In genomic region chr19:3655402-3656072, GRCh38 we compare ENCODE assay signal across 9 cellular contexts. TPM values are rescaled to one million over a fixed set of nuclear protein-coding genes. Genes with fewer than 3 reads are reported as not detected.
DNase-seq lines count a peak whose midpoint lies in the region; ATAC-seq and TF ChIP-seq lines count a peak whose summit lies in the region.
"Had no signal": no experiment of that assay in that cellular context is flagged by ENCODE, and none has a peak within 500 bp of the region (broad histone marks: within the 10 kb centered on the region; RNA-seq: fewer than 3 reads in every experiment).

No MANE protein-coding gene starts in this region.

- H3K4me2 ChIP-seq in GM23248 (ENCODE audit: unreplicated experiment) = peak overlapping the region; percentile 56

- WGBS in GM23248 (ENCODE audit: low coverage in 1 of 2, low lambda C conversion rate in 2 of 2, missing lambda C conversion rate in 2 of 2), 2 experiments = 49 to 58% methylated on average over 21 to 23 of the region's 25 CpGs

- no peaks in the 10 kb centered on the region; the same call in 1 of the 2 replicates for H3K36me3 ChIP-seq in GM23248 (ENCODE audit: low read depth)

- H2AFZ ChIP-seq in GM23248 = peak overlapping the region; percentile 73

- peak overlapping the region; percentile 87 for H3K27ac ChIP-seq in GM23248
- H3K27ac ChIP-seq in RWPE1 = peak overlapping the region; percentile 80

- in situ Hi-C loops in GM23248 (cut with MboI) = no loop called here

- ATAC-seq in stimulated activated effector memory CD8-positive, alpha-beta T cell treated with anti-CD3 and anti-CD28 coated beads, Interleukin-12 subunit alpha, Interleukin-12 subunit beta, amount 100 ng/mL, for 72 hours = peak; percentile 4
- no peak for ATAC-seq in GM21528 (IDR thresholded peaks at IDR 0.05; ENCODE audit: low FRiP score, unreplicated experiment)
- ATAC-seq: Panc1 had no signal

- H3K4me3 Mint-ChIP-seq in stimulated activated effector memory CD8-positive, alpha-beta T cell treated with anti-CD3 and anti-CD28 coated beads, Interleukin-12 subunit alpha, Interleukin-12 subunit beta, amount 100 ng/mL, for 72 hours = no peak overlapping the region
- H3K4me3 Mint-ChIP-seq in activated T-helper 1 cell treated with anti-CD3 and anti-CD28 coated beads, Interleukin-12 subunit alpha, Interleukin-12 subunit beta, Interleukin-2, Interleukin-4 antibody, amounts not matched to agents 30 ng/mL and 10 ng/mL and 1 ng/mL, durations not matched to agents 14 hours and 24 hours and 36 hours = no peak overlapping the region

- no peak overlapping the region for H3K27ac Mint-ChIP-seq in stimulated activated effector memory CD8-positive, alpha-beta T cell treated with anti-CD3 and anti-CD28 coated beads, Interleukin-12 subunit alpha, Interleukin-12 subunit beta, amount 100 ng/mL, for 72 hours
- H3K27ac Mint-ChIP-seq in activated T-helper 1 cell treated with anti-CD3 and anti-CD28 coated beads, Interleukin-12 subunit alpha, Interleukin-12 subunit beta, Interleukin-2, Interleukin-4 antibody, amounts not matched to agents 30 ng/mL and 10 ng/mL and 1 ng/mL, durations not matched to agents 14 hours and 24 hours and 36 hours = no peak overlapping the region

- no peaks in the 10 kb centered on the region for H3K79me2 ChIP-seq in GM23248 (ENCODE audit: insufficient read depth)

- peaks cover 12% of the 10 kb centered on the region for H3K4me1 ChIP-seq in GM23248 (ENCODE audit: insufficient read depth)

- intact Hi-C loops in activated T-helper 1 cell treated with anti-CD3 and anti-CD28 coated beads, Interleukin-12 subunit alpha, Interleukin-12 subunit beta, Interleukin-2, Interleukin-4 antibody, amounts not matched to agents 30 ng/mL and 10 ng/mL and 1 ng/mL, durations not matched to agents 14 hours and 24 hours and 36 hours (cut with micrococcal nuclease) = no loop called here

- peak; percentile 94 for DNase-seq in GM23248
- peak; percentile 93 for DNase-seq in RWPE1 (ENCODE audit: low spot score)
- DNase-seq in fibroblast of the aortic adventitia (ENCODE audit: low read depth) = peak; percentile 74
- no peak for DNase-seq in stimulated activated effector memory CD8-positive, alpha-beta T cell treated with anti-CD3 and anti-CD28 coated beads, Interleukin-12 subunit alpha, Interleukin-12 subunit beta, amount 100 ng/mL, for 72 hours (ENCODE audit: low spot score in 2 of 2)
- DNase-seq in activated T-helper 1 cell treated with anti-CD3 and anti-CD28 coated beads, Interleukin-12 subunit alpha, Interleukin-12 subunit beta, Interleukin-2, Interleukin-4 antibody, amounts not matched to agents 30 ng/mL and 10 ng/mL and 1 ng/mL, durations not matched to agents 14 hours and 24 hours and 36 hours (ENCODE audit: low spot score) = no peak
- no peak for DNase-seq in SHP77 treated with DMSO at 0.1 percent for 48 hours (lab: John Stamatoyannopoulos, UW)
- no peak for DNase-seq in NCI-H146 (lab: John Stamatoyannopoulos, UW)

- no peaks in the 10 kb centered on the region for H3K4me1 Mint-ChIP-seq in stimulated activated effector memory CD8-positive, alpha-beta T cell treated with anti-CD3 and anti-CD28 coated beads, Interleukin-12 subunit alpha, Interleukin-12 subunit beta, amount 100 ng/mL, for 72 hours
- H3K4me1 Mint-ChIP-seq in activated T-helper 1 cell treated with anti-CD3 and anti-CD28 coated beads, Interleukin-12 subunit alpha, Interleukin-12 subunit beta, Interleukin-2, Interleukin-4 antibody, amounts not matched to agents 30 ng/mL and 10 ng/mL and 1 ng/mL, durations not matched to agents 14 hours and 24 hours and 36 hours (ENCODE audit: low read depth) = no peaks in the 10 kb centered on the region

- POLR2A ChIA-PET in RWPE1 (lab: Yijun Ruan, JAX; ENCODE audit: low non-redundant PET) = no interaction called here

- peaks cover 88% of the 10 kb centered on the region for H3K36me3 Mint-ChIP-seq in stimulated activated effector memory CD8-positive, alpha-beta T cell treated with anti-CD3 and anti-CD28 coated beads, Interleukin-12 subunit alpha, Interleukin-12 subunit beta, amount 100 ng/mL, for 72 hours
- peaks cover 6% of the 10 kb centered on the region for H3K36me3 Mint-ChIP-seq in activated T-helper 1 cell treated with anti-CD3 and anti-CD28 coated beads, Interleukin-12 subunit alpha, Interleukin-12 subunit beta, Interleukin-2, Interleukin-4 antibody, amounts not matched to agents 30 ng/mL and 10 ng/mL and 1 ng/mL, durations not matched to agents 14 hours and 24 hours and 36 hours (ENCODE audit: low read depth)

- no peaks in the 10 kb centered on the region for H3K9me2 ChIP-seq in GM23248 (ENCODE audit: insufficient read depth)

- CTCF ChIA-PET in RWPE1 (lab: Yijun Ruan, JAX) = no interaction called here

- H3K27me3 ChIP-seq in GM23248 (replicated peaks; ENCODE audit: insufficient read depth) = no peaks in the 10 kb centered on the region

- TF ChIP-seq CTCF in RWPE1 (conservative IDR thresholded peaks at IDR 0.05; ENCODE audit: low read depth) = no peak
- no peak for TF ChIP-seq CTCF in fibroblast of the aortic adventitia (IDR thresholded peaks at IDR 0.05; ENCODE audit: insufficient read depth, low read length)

- H3K9ac ChIP-seq in GM23248 = peak overlapping the region; percentile 90

- H3K4me3 ChIP-seq in GM23248 = no peak overlapping the region
- H3K4me3 ChIP-seq in fibroblast of the aortic adventitia (ENCODE audit: low read depth, low read length) = no peak overlapping the region

- H3F3A ChIP-seq in GM23248 (ENCODE audit: insufficient read depth) = peaks cover 5% of the 10 kb centered on the region; the same call in 1 of the 2 replicates

- no peaks in the 10 kb centered on the region for H4K20me1 ChIP-seq in GM23248 (ENCODE audit: insufficient read depth)

- H3K9me3 ChIP-seq in GM23248 (ENCODE audit: low read depth) = no peaks in the 10 kb centered on the region

- H3K9me3 Mint-ChIP-seq in stimulated activated effector memory CD8-positive, alpha-beta T cell treated with anti-CD3 and anti-CD28 coated beads, Interleukin-12 subunit alpha, Interleukin-12 subunit beta, amount 100 ng/mL, for 72 hours = no peaks in the 10 kb centered on the region
- no peaks in the 10 kb centered on the region for H3K9me3 Mint-ChIP-seq in activated T-helper 1 cell treated with anti-CD3 and anti-CD28 coated beads, Interleukin-12 subunit alpha, Interleukin-12 subunit beta, Interleukin-2, Interleukin-4 antibody, amounts not matched to agents 30 ng/mL and 10 ng/mL and 1 ng/mL, durations not matched to agents 14 hours and 24 hours and 36 hours

- H3K27me3 Mint-ChIP-seq in activated T-helper 1 cell treated with anti-CD3 and anti-CD28 coated beads, Interleukin-12 subunit alpha, Interleukin-12 subunit beta, Interleukin-2, Interleukin-4 antibody, amounts not matched to agents 30 ng/mL and 10 ng/mL and 1 ng/mL, durations not matched to agents 14 hours and 24 hours and 36 hours (ENCODE audit: insufficient read depth) = no peaks in the 10 kb centered on the region

RNA-seq across cellular contexts. Expression of gene CACTIN, which starts 28.9 kb away (rescaled TPM):
- 29.1 and 39.0 TPM in 2 replicates for total RNA-seq in GM23248 (2014; rRNA removed; shearing (Covaris generic))
- polyA plus RNA-seq in GM23248 (2016; fragmentation: Nextera tagmentation; extraction: Ambion mirVana) = 6.9 and 8.7 TPM in 2 replicates
- total RNA-seq in fibroblast of the aortic adventitia (ENCODE audit: low replicate concordance) = 15.7 and 21.3 TPM in 2 replicates
- total RNA-seq in activated T-helper 1 cell treated with anti-CD3 and anti-CD28 coated beads, Interleukin-12 subunit alpha, Interleukin-12 subunit beta, Interleukin-2, Interleukin-4 antibody, amounts not matched to agents 30 ng/mL and 10 ng/mL and 1 ng/mL, durations not matched to agents 14 hours and 24 hours and 36 hours = 37.2 and 40.8 TPM in 2 replicates

RNA-seq across cellular contexts. Expression of gene PIP5K1C, which starts 44.7 kb away (rescaled TPM):
- 34.0 and 43.1 TPM in 2 replicates for total RNA-seq in GM23248 (2014; rRNA removed; shearing (Covaris generic))
- 31.2 and 33.5 TPM in 2 replicates for polyA plus RNA-seq in GM23248 (2016; fragmentation: Nextera tagmentation; extraction: Ambion mirVana)
- 12.8 and 32.2 TPM in 2 replicates for total RNA-seq in fibroblast of the aortic adventitia (ENCODE audit: low replicate concordance)
- total RNA-seq in activated T-helper 1 cell treated with anti-CD3 and anti-CD28 coated beads, Interleukin-12 subunit alpha, Interleukin-12 subunit beta, Interleukin-2, Interleukin-4 antibody, amounts not matched to agents 30 ng/mL and 10 ng/mL and 1 ng/mL, durations not matched to agents 14 hours and 24 hours and 36 hours = 24.5 and 28.0 TPM in 2 replicates

RNA-seq across cellular contexts. Expression of gene TBXA2R, which starts 48.9 kb away (rescaled TPM):
- 0.76 TPM in 1 of 2 replicates, not detected in the other for total RNA-seq in GM23248 (2014; rRNA removed; shearing (Covaris generic))
- 1.9 and 2.6 TPM in 2 replicates for polyA plus RNA-seq in GM23248 (2016; fragmentation: Nextera tagmentation; extraction: Ambion mirVana)
- total RNA-seq in fibroblast of the aortic adventitia (ENCODE audit: low replicate concordance) = 0.49 and 5.0 TPM in 2 replicates
- total RNA-seq in activated T-helper 1 cell treated with anti-CD3 and anti-CD28 coated beads, Interleukin-12 subunit alpha, Interleukin-12 subunit beta, Interleukin-2, Interleukin-4 antibody, amounts not matched to agents 30 ng/mL and 10 ng/mL and 1 ng/mL, durations not matched to agents 14 hours and 24 hours and 36 hours = 0.47 and 1.0 TPM in 2 replicates

RNA-seq across cellular contexts. Expression of gene TJP3, which starts 52.6 kb away (rescaled TPM):
- not detected in 2 replicates for total RNA-seq in GM23248 (2014; rRNA removed; shearing (Covaris generic))
- not detected in 2 replicates for polyA plus RNA-seq in GM23248 (2016; fragmentation: Nextera tagmentation; extraction: Ambion mirVana)
- not detected in 2 replicates for total RNA-seq in fibroblast of the aortic adventitia (ENCODE audit: low replicate concordance)
- 0.08 TPM in 1 of 2 replicates, not detected in the other for total RNA-seq in activated T-helper 1 cell treated with anti-CD3 and anti-CD28 coated beads, Interleukin-12 subunit alpha, Interleukin-12 subunit beta, Interleukin-2, Interleukin-4 antibody, amounts not matched to agents 30 ng/mL and 10 ng/mL and 1 ng/mL, durations not matched to agents 14 hours and 24 hours and 36 hours

Comparison
In these comparisons a context has a peak if more than half of its experiments do, and no peak if none do; other contexts are left out.
1. DNase-seq: peak in GM23248 (single experiment), RWPE1 (single experiment) and fibroblast of the aortic adventitia (single experiment); none in stimulated activated effector memory CD8-positive, alpha-beta T cell treated with anti-CD3 and anti-CD28 coated beads, Interleukin-12 subunit alpha, Interleukin-12 subunit beta, amount 100 ng/mL, for 72 hours (0 of 2), activated T-helper 1 cell treated with anti-CD3 and anti-CD28 coated beads, Interleukin-12 subunit alpha, Interleukin-12 subunit beta, Interleukin-2, Interleukin-4 antibody, amounts not matched to agents 30 ng/mL and 10 ng/mL and 1 ng/mL, durations not matched to agents 14 hours and 24 hours and 36 hours (single experiment), SHP77 treated with DMSO at 0.1 percent for 48 hours (single experiment) and NCI-H146 (single experiment).